ENCODE assay signal across 21 cellular contexts in the genomic region with DNA sequence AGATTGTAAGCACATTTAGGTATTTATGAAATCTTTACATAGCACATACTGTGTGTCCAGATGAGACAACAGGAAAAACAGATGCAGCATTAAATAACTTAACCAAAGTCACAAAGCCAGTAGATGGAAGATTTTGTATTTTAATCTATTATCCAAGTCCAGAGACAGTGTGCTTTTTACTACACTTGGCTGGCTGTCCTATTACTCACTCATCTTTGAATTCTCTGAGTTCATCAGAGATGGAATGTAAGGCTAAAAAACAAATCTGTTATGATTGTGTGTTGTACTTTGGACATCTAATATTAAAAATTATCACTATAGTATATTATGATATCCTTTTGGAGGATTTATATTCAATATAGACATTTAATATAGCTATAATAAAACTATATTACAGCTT.
DNase-seq lines count a peak whose midpoint lies in the region; ATAC-seq and TF ChIP-seq lines count a peak whose summit lies in the region.
"Had no signal": no experiment of that assay in that cellular context is flagged by ENCODE, and none has a peak within 500 bp of the region (broad histone marks: within the 10 kb centered on the region; RNA-seq: fewer than 3 reads in every experiment).

No MANE protein-coding gene starts in this region.

- H3K27me3 Mint-ChIP-seq in HFFc6 (ENCODE audit: insufficient read depth), result no peaks in the 10 kb centered on the region; the same call in 1 of the 2 replicates
- H3K27me3 Mint-ChIP-seq: CD4-positive, CD25-positive, alpha-beta regulatory T cell had no signal

- no peak overlapping the region for H3K27ac Mint-ChIP-seq in HFFc6
- H3K27ac Mint-ChIP-seq: CD4-positive, CD25-positive, alpha-beta regulatory T cell had no signal

- no peaks in the 10 kb centered on the region for H3K9me3 Mint-ChIP-seq in HFFc6

- no peaks in the 10 kb centered on the region for H3K36me3 Mint-ChIP-seq in HFFc6 (ENCODE audit: low read depth)
- H3K36me3 Mint-ChIP-seq: CD4-positive, CD25-positive, alpha-beta regulatory T cell had no signal

- DNase-seq in EL, result peak; percentile 13
- peak; percentile 32 for DNase-seq in HFFc6
- DNase-seq in astrocyte of the hippocampus (ENCODE audit: low read depth, low spot score), result peak; percentile 3
- DNase-seq in glomerular visceral epithelial cell (ENCODE audit: extremely low spot score), result peak; percentile 1
- DNase-seq in hepatic stellate cell (ENCODE audit: low spot score), result no peak
- DNase-seq in stimulated activated CD4-positive, alpha-beta T cell treated with anti-CD3 and anti-CD28 coated beads, Interleukin-15, amount 100 ng/mL, for 24 hours, result no peak
- DNase-seq in NCI-H748 treated with DMSO at 0.1 percent for 48 hours (lab: John Stamatoyannopoulos, UW), result no peak
- DNase-seq: CD4-positive, CD25-positive, alpha-beta regulatory T cell; DMS153; DND-41; MG63; NCI-H1105 treated with DMSO at 0.1 percent for 48 hours; NCI-H1694; NCI-H2029 treated with DMSO at 0.1 percent for 48 hours; NCI-H2227 treated with DMSO at 0.1 percent for 48 hours; NCI-H526 treated with DMSO at 0.1 percent for 48 hours; Peyer's patch; SHP77 treated with DMSO at 0.1 percent for 48 hours had no signal

- no peak for TF ChIP-seq CTCF in HFFc6 (IDR thresholded peaks at IDR 0.05)

- no peak for ATAC-seq in GM18519 (IDR thresholded peaks at IDR 0.05; ENCODE audit: low FRiP score, unreplicated experiment)
- ATAC-seq: HepG2, K562 had no signal

- H3K4me3 Mint-ChIP-seq in HFFc6, result no peak overlapping the region
- H3K4me3 Mint-ChIP-seq: CD4-positive, CD25-positive, alpha-beta regulatory T cell had no signal

- H3K4me1 Mint-ChIP-seq in HFFc6 (ENCODE audit: low read depth), result peaks cover 8% of the 10 kb centered on the region; the same call in 1 of the 2 replicates
- H3K4me1 Mint-ChIP-seq: CD4-positive, CD25-positive, alpha-beta regulatory T cell had no signal

Comparison
In these comparisons a context has a peak if more than half of its experiments do, and no peak if none do; other contexts are left out.
1. DNase-seq: peak in EL (single experiment), HFFc6 (single experiment), astrocyte of the hippocampus (single experiment) and glomerular visceral epithelial cell (single experiment); none in hepatic stellate cell (single experiment), stimulated activated CD4-positive, alpha-beta T cell treated with anti-CD3 and anti-CD28 coated beads, Interleukin-15, amount 100 ng/mL, for 24 hours (single experiment) and NCI-H748 treated with DMSO at 0.1 percent for 48 hours (single experiment).